ENCODE assay signal across 37 cellular contexts in genomic region chr3:77479021-77479420, GRCh38.
"Had no signal": no experiment of that assay in that cellular context is flagged by ENCODE, and none has a peak within 500 bp of the region (broad histone marks: within the 10 kb centered on the region; RNA-seq: fewer than 3 reads in every experiment).

No MANE protein-coding gene starts in this region.

- H3K4me3 ChIP-seq: adrenal gland, ascending aorta, breast epithelium, cardiac muscle cell had no signal

- H3K4me1 ChIP-seq: adrenal gland, ascending aorta, breast epithelium had no signal

- H3K9me3 ChIP-seq: adrenal gland, ascending aorta, breast epithelium had no signal

- ATAC-seq: activated naive CD4-positive, alpha-beta T cell treated with anti-CD3 and anti-CD28 coated beads, Interleukin-2, amount 50 U/mL, for 72 hours; activated naive CD8-positive, alpha-beta T cell treated with anti-CD3 and anti-CD28 coated beads, Interleukin-2, amount 50 U/mL, for 24 hours; activated T-cell treated with anti-CD3 and anti-CD28 coated beads, Interleukin-2, amount 50 U/mL, for 4 hours; activated T-cell treated with anti-CD3 and anti-CD28 coated beads, Interleukin-2, amount 50 U/mL, for 72 hours; activated T-helper 17 cell treated with anti-CD3 and anti-CD28 coated beads, Interleukin-2, amount 50 U/mL, for 72 hours had no signal

- H3K36me3 ChIP-seq: adrenal gland, ascending aorta, brain microvascular endothelial cell, breast epithelium, cardiac muscle cell had no signal

- H3K27me3 ChIP-seq: adrenal gland, ascending aorta, brain microvascular endothelial cell, breast epithelium, cardiac muscle cell had no signal

- H3K27ac ChIP-seq: adrenal gland, ascending aorta, brain microvascular endothelial cell, breast epithelium, cardiac muscle cell had no signal

- H3K27me3 Mint-ChIP-seq: activated naive CD4-positive, alpha-beta T cell treated with anti-CD3 and anti-CD28 coated beads, Interleukin-2, amount 10 ng/mL, durations not matched to agents 7 days and 5 days; activated naive CD4-positive, alpha-beta T cell treated with anti-CD3 and anti-CD28 coated beads, Interleukin-2, amount 50 U/mL, for 24 hours; activated naive CD8-positive, alpha-beta T cell; activated naive CD8-positive, alpha-beta T cell treated with anti-CD3 and anti-CD28 coated beads for 36 hours; activated naive CD8-positive, alpha-beta T cell treated with anti-CD3 and anti-CD28 coated beads, Interleukin-2, amount 10 ng/mL, durations not matched to agents 7 days and 5 days; activated naive CD8-positive, alpha-beta T cell treated with anti-CD3 and anti-CD28 coated beads, Interleukin-2, amount 50 U/mL, for 24 hours; activated T-cell treated with anti-CD3 and anti-CD28 coated beads, Interleukin-2, amount 50 U/mL, for 24 hours; activated T-helper 17 cell treated with anti-CD3 and anti-CD28 coated beads, Interleukin-2, amount 50 U/mL, for 72 hours; brain; central memory CD8-positive, alpha-beta T cell had no signal

- H3K27ac Mint-ChIP-seq: activated naive CD4-positive, alpha-beta T cell treated with anti-CD3 and anti-CD28 coated beads for 36 hours; activated naive CD4-positive, alpha-beta T cell treated with anti-CD3 and anti-CD28 coated beads, Interleukin-2, amount 10 ng/mL, durations not matched to agents 7 days and 5 days; activated naive CD4-positive, alpha-beta T cell treated with anti-CD3 and anti-CD28 coated beads, Interleukin-2, amount 50 U/mL, for 24 hours; activated naive CD4-positive, alpha-beta T cell treated with anti-CD3 and anti-CD28 coated beads, Interleukin-2, amount 50 U/mL, for 72 hours; activated naive CD8-positive, alpha-beta T cell; activated naive CD8-positive, alpha-beta T cell treated with anti-CD3 and anti-CD28 coated beads for 36 hours; activated naive CD8-positive, alpha-beta T cell treated with anti-CD3 and anti-CD28 coated beads, Interleukin-2, amount 10 ng/mL, durations not matched to agents 7 days and 5 days; activated naive CD8-positive, alpha-beta T cell treated with anti-CD3 and anti-CD28 coated beads, Interleukin-2, amount 50 U/mL, for 24 hours; activated T-cell treated with anti-CD3 and anti-CD28 coated beads, Interleukin-2, amount 50 U/mL, for 24 hours; activated T-cell treated with anti-CD3 and anti-CD28 coated beads, Interleukin-2, amount 50 U/mL, for 72 hours; activated T-helper 1 cell treated with anti-CD3 and anti-CD28 coated beads, Interleukin-12 subunit alpha, Interleukin-12 subunit beta, Interleukin-2, Interleukin-4 antibody, amounts not matched to agents 30 ng/mL and 10 ng/mL and 1 ng/mL, durations not matched to agents 14 hours and 24 hours and 36 hours; activated T-helper 17 cell treated with anti-CD3 and anti-CD28 coated beads, Interleukin-2, amount 50 U/mL, for 72 hours; activated T-helper 2 cell treated with anti-CD3 and anti-CD28 coated beads, Interferon-gamma antibody, Interleukin-2, Interleukin-4, amounts not matched to agents 10 μg/mL and 5 μg/mL and 100 μg/mL, durations not matched to agents 14 hours and 24 hours and 36 hours had no signal

- H3K4me1 Mint-ChIP-seq: activated naive CD4-positive, alpha-beta T cell treated with anti-CD3 and anti-CD28 coated beads, Interleukin-2, amount 10 ng/mL, durations not matched to agents 7 days and 5 days; activated naive CD4-positive, alpha-beta T cell treated with anti-CD3 and anti-CD28 coated beads, Interleukin-2, amount 50 U/mL, for 24 hours; activated naive CD8-positive, alpha-beta T cell treated with anti-CD3 and anti-CD28 coated beads for 36 hours; activated naive CD8-positive, alpha-beta T cell treated with anti-CD3 and anti-CD28 coated beads, Interleukin-2, amount 10 ng/mL, durations not matched to agents 7 days and 5 days; activated naive CD8-positive, alpha-beta T cell treated with anti-CD3 and anti-CD28 coated beads, Interleukin-2, amount 50 U/mL, for 24 hours; activated T-helper 17 cell treated with anti-CD3 and anti-CD28 coated beads, Interleukin-2, amount 50 U/mL, for 72 hours; central memory CD8-positive, alpha-beta T cell had no signal

- H3K4me3 Mint-ChIP-seq: activated naive CD4-positive, alpha-beta T cell treated with anti-CD3 and anti-CD28 coated beads for 36 hours; activated naive CD4-positive, alpha-beta T cell treated with anti-CD3 and anti-CD28 coated beads, Interleukin-2, amount 10 ng/mL, durations not matched to agents 7 days and 5 days; activated naive CD4-positive, alpha-beta T cell treated with anti-CD3 and anti-CD28 coated beads, Interleukin-2, amount 50 U/mL, for 24 hours; activated naive CD8-positive, alpha-beta T cell; activated naive CD8-positive, alpha-beta T cell treated with anti-CD3 and anti-CD28 coated beads for 36 hours; activated naive CD8-positive, alpha-beta T cell treated with anti-CD3 and anti-CD28 coated beads, Interleukin-2, amount 10 ng/mL, durations not matched to agents 7 days and 5 days; activated naive CD8-positive, alpha-beta T cell treated with anti-CD3 and anti-CD28 coated beads, Interleukin-2, amount 50 U/mL, for 24 hours; activated T-cell treated with anti-CD3 and anti-CD28 coated beads, Interleukin-2, amount 50 U/mL, for 24 hours; activated T-cell treated with anti-CD3 and anti-CD28 coated beads, Interleukin-2, amount 50 U/mL, for 4 hours; activated T-cell treated with anti-CD3 and anti-CD28 coated beads, Interleukin-2, amount 50 U/mL, for 72 hours; activated T-helper 1 cell treated with anti-CD3 and anti-CD28 coated beads, Interleukin-12 subunit alpha, Interleukin-12 subunit beta, Interleukin-2, Interleukin-4 antibody, amounts not matched to agents 30 ng/mL and 10 ng/mL and 1 ng/mL, durations not matched to agents 14 hours and 24 hours and 36 hours; activated T-helper 17 cell treated with anti-CD3 and anti-CD28 coated beads, Interleukin-2, amount 50 U/mL, for 72 hours; brain; central memory CD8-positive, alpha-beta T cell had no signal

- DNase-seq: activated effector memory CD4-positive, alpha-beta T cell treated with anti-CD3 and anti-CD28 coated beads, Interleukin-2, amount 50 U/mL, for 16 hours; activated effector memory CD4-positive, alpha-beta T cell treated with Interleukin-2 at 50 U/mL for 16 hours; activated gamma-delta T cell; activated gamma-delta T cell treated with Interleukin-2 at 50 U/mL for 16 hours; activated naive CD4-positive, alpha-beta T cell; activated naive CD4-positive, alpha-beta T cell treated with anti-CD3 and anti-CD28 coated beads for 36 hours; activated naive CD4-positive, alpha-beta T cell treated with anti-CD3 and anti-CD28 coated beads, Interleukin-2, amount 10 ng/mL, durations not matched to agents 7 days and 5 days; activated naive CD4-positive, alpha-beta T cell treated with anti-CD3 and anti-CD28 coated beads, Interleukin-2, amount 50 U/mL, for 16 hours; activated naive CD4-positive, alpha-beta T cell treated with Interleukin-2 at 50 U/mL for 16 hours; activated naive CD8-positive, alpha-beta T cell treated with anti-CD3 and anti-CD28 coated beads for 36 hours; activated naive CD8-positive, alpha-beta T cell treated with anti-CD3 and anti-CD28 coated beads, Interleukin-2, amount 10 ng/mL, durations not matched to agents 7 days and 5 days; activated naive CD8-positive, alpha-beta T cell treated with anti-CD3 and anti-CD28 coated beads, Interleukin-2, amount 50 U/mL, for 24 hours; activated T-cell treated with anti-CD3 and anti-CD28 coated beads, Interleukin-2, amount 50 U/mL, for 1 hour; activated T-cell treated with anti-CD3 and anti-CD28 coated beads, Interleukin-2, amount 50 U/mL, for 24 hours; activated T-cell treated with anti-CD3 and anti-CD28 coated beads, Interleukin-2, amount 50 U/mL, for 4 hours; activated T-cell treated with anti-CD3 and anti-CD28 coated beads, Interleukin-2, amount 50 U/mL, for 48 hours; activated T-cell treated with anti-CD3 and anti-CD28 coated beads, Interleukin-2, amount 50 U/mL, for 72 hours; adrenal gland; amniotic stem cell; amygdala; anterior cingulate cortex; aorta; brain microvascular endothelial cell; caudate nucleus; central memory CD4-positive, alpha-beta T cell; cerebellar nuclear complex had no signal

- H3K36me3 Mint-ChIP-seq: activated naive CD4-positive, alpha-beta T cell treated with anti-CD3 and anti-CD28 coated beads, Interleukin-2, amount 10 ng/mL, durations not matched to agents 7 days and 5 days; activated naive CD4-positive, alpha-beta T cell treated with anti-CD3 and anti-CD28 coated beads, Interleukin-2, amount 50 U/mL, for 72 hours; activated naive CD8-positive, alpha-beta T cell; activated naive CD8-positive, alpha-beta T cell treated with anti-CD3 and anti-CD28 coated beads for 36 hours; activated naive CD8-positive, alpha-beta T cell treated with anti-CD3 and anti-CD28 coated beads, Interleukin-2, amount 10 ng/mL, durations not matched to agents 7 days and 5 days had no signal
